Comparison of ENCODE assay signal across 1 cellular context in the genomic region with DNA sequence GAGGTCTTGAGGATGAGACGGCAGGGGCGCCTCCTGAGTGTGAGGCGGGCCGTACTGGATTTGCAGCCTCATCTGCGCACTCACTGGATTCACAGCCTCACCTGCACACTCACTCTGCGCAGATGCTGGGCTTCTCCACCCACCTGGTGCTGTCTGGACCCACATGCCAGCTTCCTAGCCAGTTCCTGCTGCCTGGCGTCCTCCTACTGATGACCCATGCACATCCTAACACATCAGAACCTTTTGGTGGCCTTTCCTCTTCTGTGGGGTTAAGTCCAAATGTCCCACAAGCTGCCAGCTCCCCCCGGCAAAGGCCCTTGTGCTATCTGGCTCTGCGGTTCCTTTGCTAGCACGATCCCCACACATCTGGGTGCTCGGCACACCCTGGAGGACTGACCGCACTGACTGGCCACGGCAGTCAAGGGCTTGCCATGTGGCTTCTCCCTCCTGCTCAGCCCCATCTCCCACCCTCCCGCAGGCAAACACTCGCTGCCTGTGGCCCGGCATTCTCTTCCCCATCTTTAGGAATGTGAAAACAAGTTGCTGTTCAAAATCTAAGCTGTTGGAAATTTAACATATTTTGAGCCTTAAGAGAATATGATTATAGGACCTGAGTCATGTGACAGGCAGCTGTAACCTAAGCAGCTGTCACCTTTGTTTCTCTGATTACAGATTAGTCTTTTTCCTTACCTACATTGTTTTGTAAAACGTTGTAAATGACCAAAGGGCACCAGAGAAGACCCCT.
A peak's percentile ranks its signal among the peaks of the same experiment; 100 is the strongest.
TF ChIP-seq lines count a peak whose summit lies in the region.

No MANE protein-coding gene starts in this region.

TF ChIP-seq in K562, 482 proteins besides CTCF, POLR2A, EP300 and RAD21:
- TF ChIP-seq, protein P1, sequence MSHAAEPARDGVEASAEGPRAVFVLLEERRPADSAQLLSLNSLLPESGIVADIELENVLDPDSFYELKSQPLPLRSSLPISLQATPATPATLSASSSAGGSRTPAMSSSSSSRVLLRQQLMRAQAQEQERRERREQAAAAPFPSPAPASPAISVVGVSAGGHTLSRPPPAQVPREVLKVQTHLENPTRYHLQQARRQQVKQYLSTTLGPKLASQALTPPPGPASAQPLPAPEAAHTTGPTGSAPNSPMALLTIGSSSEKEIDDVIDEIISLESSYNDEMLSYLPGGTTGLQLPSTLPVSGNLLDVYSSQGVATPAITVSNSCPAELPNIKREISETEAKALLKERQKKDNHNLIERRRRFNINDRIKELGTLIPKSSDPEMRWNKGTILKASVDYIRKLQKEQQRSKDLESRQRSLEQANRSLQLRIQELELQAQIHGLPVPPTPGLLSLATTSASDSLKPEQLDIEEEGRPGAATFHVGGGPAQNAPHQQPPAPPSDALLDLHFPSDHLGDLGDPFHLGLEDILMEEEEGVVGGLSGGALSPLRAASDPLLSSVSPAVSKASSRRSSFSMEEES (CRISPR knock-in tag; IDR thresholded peaks at IDR 0.05): peak; percentile 41
- TF ChIP-seq HOXB6 (CRISPR knock-in tag; IDR thresholded peaks at IDR 0.05; ENCODE audit: borderline replicate concordance) (no peak), NCOA1 (IDR thresholded peaks at IDR 0.05; ENCODE audit: low read depth) (no peak)
- TF ChIP-seq, protein P2, sequence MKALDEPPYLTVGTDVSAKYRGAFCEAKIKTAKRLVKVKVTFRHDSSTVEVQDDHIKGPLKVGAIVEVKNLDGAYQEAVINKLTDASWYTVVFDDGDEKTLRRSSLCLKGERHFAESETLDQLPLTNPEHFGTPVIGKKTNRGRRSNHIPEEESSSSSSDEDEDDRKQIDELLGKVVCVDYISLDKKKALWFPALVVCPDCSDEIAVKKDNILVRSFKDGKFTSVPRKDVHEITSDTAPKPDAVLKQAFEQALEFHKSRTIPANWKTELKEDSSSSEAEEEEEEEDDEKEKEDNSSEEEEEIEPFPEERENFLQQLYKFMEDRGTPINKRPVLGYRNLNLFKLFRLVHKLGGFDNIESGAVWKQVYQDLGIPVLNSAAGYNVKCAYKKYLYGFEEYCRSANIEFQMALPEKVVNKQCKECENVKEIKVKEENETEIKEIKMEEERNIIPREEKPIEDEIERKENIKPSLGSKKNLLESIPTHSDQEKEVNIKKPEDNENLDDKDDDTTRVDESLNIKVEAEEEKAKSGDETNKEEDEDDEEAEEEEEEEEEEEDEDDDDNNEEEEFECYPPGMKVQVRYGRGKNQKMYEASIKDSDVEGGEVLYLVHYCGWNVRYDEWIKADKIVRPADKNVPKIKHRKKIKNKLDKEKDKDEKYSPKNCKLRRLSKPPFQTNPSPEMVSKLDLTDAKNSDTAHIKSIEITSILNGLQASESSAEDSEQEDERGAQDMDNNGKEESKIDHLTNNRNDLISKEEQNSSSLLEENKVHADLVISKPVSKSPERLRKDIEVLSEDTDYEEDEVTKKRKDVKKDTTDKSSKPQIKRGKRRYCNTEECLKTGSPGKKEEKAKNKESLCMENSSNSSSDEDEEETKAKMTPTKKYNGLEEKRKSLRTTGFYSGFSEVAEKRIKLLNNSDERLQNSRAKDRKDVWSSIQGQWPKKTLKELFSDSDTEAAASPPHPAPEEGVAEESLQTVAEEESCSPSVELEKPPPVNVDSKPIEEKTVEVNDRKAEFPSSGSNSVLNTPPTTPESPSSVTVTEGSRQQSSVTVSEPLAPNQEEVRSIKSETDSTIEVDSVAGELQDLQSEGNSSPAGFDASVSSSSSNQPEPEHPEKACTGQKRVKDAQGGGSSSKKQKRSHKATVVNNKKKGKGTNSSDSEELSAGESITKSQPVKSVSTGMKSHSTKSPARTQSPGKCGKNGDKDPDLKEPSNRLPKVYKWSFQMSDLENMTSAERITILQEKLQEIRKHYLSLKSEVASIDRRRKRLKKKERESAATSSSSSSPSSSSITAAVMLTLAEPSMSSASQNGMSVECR (CRISPR knock-in tag; IDR thresholded peaks at IDR 0.05): no peak
